Comparison of ENCODE assay signal across 20 cellular contexts in the genomic region with DNA sequence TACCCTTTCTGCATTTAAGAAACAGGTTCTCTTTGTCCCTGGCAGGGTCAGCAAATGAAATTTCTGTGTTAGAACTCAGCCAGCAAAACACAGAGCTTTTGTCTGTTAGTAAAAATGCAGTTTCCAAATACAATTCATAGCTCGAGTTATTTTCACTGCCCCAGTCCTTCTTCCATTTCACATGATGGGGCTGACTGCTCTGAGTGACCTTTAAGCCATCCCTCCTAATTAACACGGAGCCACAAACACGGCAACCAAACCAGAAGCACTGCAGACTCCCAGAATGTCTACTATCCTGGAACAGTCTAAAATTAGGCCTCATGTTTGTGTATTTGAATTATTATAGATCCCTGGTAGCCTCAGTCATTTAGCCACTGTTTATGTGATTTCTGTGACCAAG.
"Had no signal": no experiment of that assay in that cellular context is flagged by ENCODE, and none has a peak within 500 bp of the region (broad histone marks: within the 10 kb centered on the region; RNA-seq: fewer than 3 reads in every experiment).

No MANE protein-coding gene starts in this region.

- H3K27me3 ChIP-seq: esophagus squamous epithelium, foreskin keratinocyte, heart left ventricle, left lung had no signal

- H3K36me3 ChIP-seq: esophagus squamous epithelium, heart left ventricle, left lung, thoracic aorta had no signal

- H3K9me3 ChIP-seq: esophagus squamous epithelium, heart left ventricle, left lung, psoas muscle, thoracic aorta had no signal

- H3K4me3 ChIP-seq: esophagus squamous epithelium, heart left ventricle, left lung, lung, psoas muscle, skin epidermis, thoracic aorta had no signal

- H3K27ac ChIP-seq: esophagus squamous epithelium, foreskin keratinocyte, heart left ventricle, left lung, psoas muscle, skin epidermis, thoracic aorta had no signal

- ATAC-seq: foreskin keratinocyte; heart left ventricle; left lung; psoas muscle; sciatic nerve; stimulated activated naive B cell treated with anti-CD40 and anti-IgM and Interleukin-4, amounts not matched to agents 10 μg/mL and 1 μg/mL and 100 μg/mL, for 72 hours; stimulated activated naive CD8-positive, alpha-beta T cell treated with anti-CD3 and anti-CD28 coated beads, Interleukin-15, amount 100 ng/mL, for 72 hours had no signal

- H3K4me1 ChIP-seq: esophagus squamous epithelium, left lung had no signal

- DNase-seq: cerebellar nuclear complex; esophagus squamous epithelium; foreskin keratinocyte; heart left ventricle; hippocampal formation; islet precursor cell; left lung; mesenchymal stem cell; naive B cell; psoas muscle; retina; stimulated activated CD4-positive, alpha-beta T cell treated with anti-CD3 and anti-CD28 coated beads, Interleukin-2, amount 100 ng/mL, for 24 hours; stimulated activated CD4-positive, alpha-beta T cell treated with anti-CD3 and anti-CD28 coated beads, Interleukin-4, amount 100 ng/mL, for 4 hours; stimulated activated naive B cell treated with anti-CD40 and anti-IgM and Interleukin-4, amounts not matched to agents 10 μg/mL and 1 μg/mL and 100 μg/mL, for 72 hours; stimulated activated naive CD8-positive, alpha-beta T cell treated with anti-CD3 and anti-CD28 coated beads, Interleukin-15, amount 100 ng/mL, for 72 hours; trophoblast cell had no signal
